ENCODE assay signal across 8 cellular contexts in the genomic region with DNA sequence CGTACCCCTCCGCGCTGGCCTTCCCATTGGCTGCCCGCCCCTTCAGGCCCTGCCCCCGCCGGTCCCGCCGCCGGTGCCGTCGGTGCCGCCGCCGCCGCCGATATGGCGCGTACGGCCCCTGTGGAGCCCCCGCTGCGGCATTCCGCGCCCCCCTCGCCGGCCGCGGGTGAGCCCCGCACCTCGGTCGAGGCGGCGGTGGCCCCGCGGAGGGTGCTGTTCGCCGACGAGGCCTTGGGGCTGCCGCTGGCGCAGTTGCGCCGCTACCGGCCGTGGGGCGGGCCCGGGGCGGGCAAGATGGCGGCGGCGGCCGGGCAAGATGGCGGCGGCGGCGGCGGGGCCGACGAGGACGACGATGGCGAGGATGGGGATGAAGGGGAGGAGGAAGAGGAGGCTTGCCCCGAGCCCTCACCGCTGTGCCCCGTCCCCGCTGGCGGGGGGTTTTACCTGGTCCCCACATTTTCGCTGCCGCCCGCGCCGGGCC. TPM values are rescaled to one million over a fixed set of nuclear protein-coding genes. Genes with fewer than 3 reads are reported as not detected.
DNase-seq lines count a peak whose midpoint lies in the region; ATAC-seq, FAIRE-seq and TF ChIP-seq lines count a peak whose summit lies in the region.

A gene with protein sequence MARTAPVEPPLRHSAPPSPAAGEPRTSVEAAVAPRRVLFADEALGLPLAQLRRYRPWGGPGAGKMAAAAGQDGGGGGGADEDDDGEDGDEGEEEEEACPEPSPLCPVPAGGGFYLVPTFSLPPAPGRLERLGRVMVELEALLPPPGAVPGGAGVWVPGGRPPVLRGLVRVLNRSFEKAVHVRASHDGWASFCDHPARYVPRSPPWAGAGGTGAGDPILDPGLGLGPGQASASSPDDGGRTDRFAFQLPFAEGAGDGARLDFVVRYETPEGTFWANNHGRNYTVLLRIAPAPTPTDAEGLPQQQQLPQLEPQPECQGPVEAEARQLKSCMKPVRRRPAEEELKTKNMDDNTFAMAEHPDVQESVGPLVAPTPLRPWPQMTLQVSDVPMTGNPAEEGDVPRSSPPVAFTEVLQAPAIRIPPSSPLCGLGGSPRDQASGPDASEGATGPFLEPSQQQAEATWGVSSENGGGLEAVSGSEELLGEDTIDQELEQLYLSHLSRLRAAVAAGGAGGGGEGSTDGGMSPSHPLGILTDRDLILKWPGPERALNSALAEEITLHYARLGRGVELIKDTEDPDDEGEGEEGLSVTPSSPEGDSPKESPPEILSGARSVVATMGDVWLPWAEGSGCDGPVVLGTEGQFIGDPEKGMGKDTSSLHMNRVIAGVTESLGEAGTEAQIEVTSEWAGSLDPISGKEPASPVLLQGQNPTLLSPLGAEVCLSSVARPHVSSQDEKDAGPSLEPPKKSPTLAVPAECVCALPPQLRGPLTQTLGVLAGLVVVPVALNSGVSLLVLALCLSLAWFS (plus strand): TSS at position 26 of the 481 bp plus-strand sequence. CDS start 77 bp downstream, at position 103.

- H3K4me1 Mint-ChIP-seq in astrocyte (ENCODE audit: low read depth, unreplicated experiment) = peaks cover 11% of the 10 kb centered on the region

- H3K27me3 ChIP-seq in BE2C (no peaks in the 10 kb centered on the region), astrocyte (ENCODE audit: insufficient read depth, low read length) (no peaks in the 10 kb centered on the region), layer of hippocampus (ENCODE audit: control insufficient read depth, insufficient read depth, low read length) (no peaks in the 10 kb centered on the region), stomach smooth muscle (ENCODE audit: control insufficient read depth in 1 of 2, insufficient read depth in 2 of 2, low read length in 2 of 2) (peaks cover 0 to 8% of the 10 kb centered on the region in 2 donors)

- H3K36me3 ChIP-seq in BE2C (no peaks in the 10 kb centered on the region), astrocyte (ENCODE audit: insufficient read depth, low read length) (no peaks in the 10 kb centered on the region), stomach smooth muscle (ENCODE audit: control insufficient read depth in 2 of 2, insufficient read depth in 2 of 2, low read length in 2 of 2) (no peaks in the 10 kb centered on the region)

- H3K9me3 ChIP-seq in BE2C = no peaks in the 10 kb centered on the region
- H3K9me3 ChIP-seq in astrocyte (ENCODE audit: insufficient read depth, low read depth, low read length) = no peaks in the 10 kb centered on the region
- H3K9me3 ChIP-seq in stomach smooth muscle (ENCODE audit: control insufficient read depth in 2 of 2, low read length in 2 of 2) = no peaks in the 10 kb centered on the region

- FAIRE-seq in astrocyte (lab: Jason Lieb, UNC) = no peak

- no peak for DNase-seq in BE2C
- DNase-seq in astrocyte (ENCODE audit: low read depth) = no peak
- DNase-seq in ureter (ENCODE audit: low spot score) = no peak
- DNase-seq in NCI-H2196 (lab: John Stamatoyannopoulos, UW; ENCODE audit: unreplicated experiment) = no peak

- H3K4me3 ChIP-seq in BE2C (ENCODE audit: low read depth, low read length) (peak within 1 kb of the TSS; percentile 68), astrocyte (ENCODE audit: insufficient read depth, low read depth, low read length) (peak within 1 kb of the TSS; percentile 81), stomach smooth muscle (ENCODE audit: low read length in 2 of 2) (peak within 1 kb of the TSS; percentile 82)

- ATAC-seq in GM19452 (IDR thresholded peaks at IDR 0.05; ENCODE audit: unreplicated experiment) (peak; percentile 33), HG03457 (IDR thresholded peaks at IDR 0.05; ENCODE audit: unreplicated experiment) (peak; percentile 7)

- peak within 1 kb of the TSS; percentile 87 for H3K4me2 ChIP-seq in astrocyte (ENCODE audit: low read length)

- H3K36me3 Mint-ChIP-seq in astrocyte (ENCODE audit: low read depth, unreplicated experiment) = no peaks in the 10 kb centered on the region

- peaks cover 25% of the 10 kb centered on the region for H4K20me1 ChIP-seq in astrocyte (ENCODE audit: insufficient read depth, low read length)

- H3K27ac ChIP-seq in astrocyte (ENCODE audit: low read depth, low read length) = peak within 1 kb of the TSS; percentile 99
- peak within 1 kb of the TSS; percentile 96 for H3K27ac ChIP-seq in layer of hippocampus (ENCODE audit: low read depth, low read length)
- H3K27ac ChIP-seq in stomach smooth muscle (ENCODE audit: low read length) = peak within 1 kb of the TSS; percentile 94

- peak within 1 kb of the TSS; percentile 100 for H3K27ac Mint-ChIP-seq in astrocyte (ENCODE audit: unreplicated experiment)

- peak within 1 kb of the TSS; percentile 98 for H3K9ac ChIP-seq in astrocyte (ENCODE audit: low read length)
- H3K9ac ChIP-seq in stomach smooth muscle (ENCODE audit: low read length in 2 of 2) = peak within 1 kb of the TSS; percentile 83 to 86

- H3K4me3 Mint-ChIP-seq in astrocyte (ENCODE audit: unreplicated experiment) = peak within 1 kb of the TSS; percentile 95

- H3K4me1 ChIP-seq in BE2C (no peaks in the 10 kb centered on the region), astrocyte (ENCODE audit: insufficient read depth, low read length) (peaks cover 16% of the 10 kb centered on the region), stomach smooth muscle (ENCODE audit: control insufficient read depth, insufficient read depth, low read length) (peaks cover 39% of the 10 kb centered on the region)

- H2AFZ ChIP-seq in astrocyte (ENCODE audit: low read depth, low read length) = peak within 1 kb of the TSS; percentile 96

- peaks cover 29% of the 10 kb centered on the region for H3K79me2 ChIP-seq in astrocyte (ENCODE audit: insufficient read depth, low read length)

- no peaks in the 10 kb centered on the region for H3K27me3 Mint-ChIP-seq in astrocyte (ENCODE audit: low read depth, unreplicated experiment)

- H3K9me3 Mint-ChIP-seq in astrocyte (ENCODE audit: unreplicated experiment) = no peaks in the 10 kb centered on the region

- no peak for TF ChIP-seq CTCF in BE2C (IDR thresholded peaks at IDR 0.05; ENCODE audit: low read depth, low read length)
- TF ChIP-seq CTCF in astrocyte (IDR thresholded peaks at IDR 0.05; ENCODE audit: insufficient read depth, low read depth, low read length) = no peak

RNA-seq across cellular contexts. Expression of the gene that starts here (rescaled TPM):
- 3.6 TPM for polyA plus RNA-seq in BE2C (2012; ENCODE audit: insufficient read depth, insufficient read length, low read depth)
- total RNA-seq in astrocyte (5.6 and 6.6 TPM in 2 replicates), ureter (6.2 TPM)
